Comparison of ENCODE assay signal across 22 cellular contexts in genomic region chr1:41390573-41390972, GRCh38. TPM values are rescaled to one million over a fixed set of nuclear protein-coding genes. Genes with fewer than 3 reads are reported as not detected.
"Had no signal": no experiment of that assay in that cellular context is flagged by ENCODE, and none has a peak within 500 bp of the region (broad histone marks: within the 10 kb centered on the region; RNA-seq: fewer than 3 reads in every experiment).

No MANE protein-coding gene starts in this region.

- H2AFZ ChIP-seq: PC-9 had no signal

- H3K27me3 ChIP-seq: MG63, SJCRH30 had no signal

- DNase-seq: Kasumi-1, MG63, NCI-H1048, NCI-H146, NCI-H1930, NCI-H2081 treated with DMSO at 0.1 percent for 48 hours, NCI-H226, NCI-H510A, NCI-H526 treated with DMSO at 0.1 percent for 48 hours, NCI-H774, SHP77, SIG-M5, SJCRH30, T-cell had no signal

- H3K27ac ChIP-seq: PC-9, SJCRH30, SK-N-MC had no signal

- H3K27ac Mint-ChIP-seq: T-cell had no signal

- H3K9me3 Mint-ChIP-seq: T-cell had no signal

- H3K4me3 Mint-ChIP-seq: T-cell had no signal

- ATAC-seq: Panc1, Right ventricle myocardium inferior, SK-N-SH treated with all-trans-retinoic acid at 6 μM for 48 hours, T-cell had no signal

- H3K4me3 ChIP-seq: MG63, PC-9, SJCRH30, SK-N-MC had no signal

- FAIRE-seq: RCC 7860 had no signal

- H3K9me3 ChIP-seq: MG63, SJCRH30 had no signal

- H3K36me3 Mint-ChIP-seq: T-cell had no signal

- H3K4me2 ChIP-seq: PC-9 had no signal

- H3K36me3 ChIP-seq: MG63, SJCRH30 had no signal

RNA-seq across cellular contexts. Expression of gene FOXO6, which starts 29.3 kb away (rescaled TPM):
- total RNA-seq: OCI-LY7, RPMI7951 had no signal
